8 cellular contexts compared by ENCODE assay signal in genomic region chr9:127450170-127450830, GRCh38. TPM values are rescaled to one million over a fixed set of nuclear protein-coding genes. Genes with fewer than 3 reads are reported as not detected.
DNase-seq lines count a peak whose midpoint lies in the region; ATAC-seq and TF ChIP-seq lines count a peak whose summit lies in the region.

No MANE protein-coding gene starts in this region.

- H3K4me1 ChIP-seq in foreskin keratinocyte (no peaks in the 10 kb centered on the region), parathyroid adenoma (no peaks in the 10 kb centered on the region)

- H3K9me3 Mint-ChIP-seq in activated B cell treated with CpG ODN at 0.5 μM for 24 hours = no peaks in the 10 kb centered on the region

- POLR2A ChIA-PET in activated B cell treated with CpG ODN at 0.5 μM for 24 hours (lab: Charles Lee) = interaction anchor here (0.7 to 2.9 kb wide), 33 partner anchors 8 to 1631 kb away, joined by 3 to 44 read pairs (median 6); partner anchors contain the start of genes DOLPP1, RALGPS1, SH2D3C and SLC2A8

- H3K36me3 ChIP-seq in H7 (replicated peaks; ENCODE audit: control insufficient read depth, insufficient read depth, low read length) (peaks cover 45% of the 10 kb centered on the region), parathyroid adenoma (ENCODE audit: control insufficient read depth, insufficient read depth, low read length) (no peaks in the 10 kb centered on the region)

- H3K9ac ChIP-seq in parathyroid adenoma = peak overlapping the region; percentile 21

- TF ChIP-seq CTCF in activated B cell treated with CpG ODN at 0.5 μM for 24 hours (IDR thresholded peaks at IDR 0.05) (no peak), foreskin keratinocyte (conservative IDR thresholded peaks at IDR 0.05) (no peak), parathyroid adenoma (IDR thresholded peaks at IDR 0.05) (no peak)

- H3K9me3 ChIP-seq in parathyroid adenoma (ENCODE audit: control insufficient read depth, low read length) = no peaks in the 10 kb centered on the region

- no peaks in the 10 kb centered on the region for H3K27me3 Mint-ChIP-seq in activated B cell treated with CpG ODN at 0.5 μM for 24 hours

- peak overlapping the region; percentile 99 for H3K4me3 ChIP-seq in H7 (ENCODE audit: insufficient read depth, low read depth, low read length)
- peak overlapping the region; percentile 98 for H3K4me3 ChIP-seq in parathyroid adenoma (ENCODE audit: low read depth, low read length)

- H3K79me2 ChIP-seq in parathyroid adenoma = no peaks in the 10 kb centered on the region

- CTCF ChIA-PET in activated B cell treated with CpG ODN at 0.5 μM for 24 hours (lab: Charles Lee) = interaction anchor here (1.1 to 1.6 kb wide), 2 partner anchors 225 to 234 kb away, joined by 3 to 4 read pairs; no protein-coding TSS in a partner anchor

- peak overlapping the region; percentile 82 for H3K4me2 ChIP-seq in parathyroid adenoma (ENCODE audit: low read length)

- H3K36me3 Mint-ChIP-seq in activated B cell treated with CpG ODN at 0.5 μM for 24 hours (ENCODE audit: low read depth) = peaks cover 67% of the 10 kb centered on the region

- H3K27ac ChIP-seq in foreskin keratinocyte (peak overlapping the region; percentile 91), parathyroid adenoma (peak overlapping the region; percentile 77)

- H3K27ac Mint-ChIP-seq in activated B cell treated with CpG ODN at 0.5 μM for 24 hours = peak overlapping the region; percentile 96

- H3K27me3 ChIP-seq in H7 (ENCODE audit: control insufficient read depth, insufficient read depth, low read length) (no peaks in the 10 kb centered on the region), foreskin keratinocyte (no peaks in the 10 kb centered on the region), parathyroid adenoma (ENCODE audit: control insufficient read depth, insufficient read depth, low read length) (no peaks in the 10 kb centered on the region)

- peak overlapping the region; percentile 96 for H3K4me3 Mint-ChIP-seq in activated B cell treated with CpG ODN at 0.5 μM for 24 hours

- peaks cover 61% of the 10 kb centered on the region for H3K4me1 Mint-ChIP-seq in activated B cell treated with CpG ODN at 0.5 μM for 24 hours

- ATAC-seq in activated B cell treated with CpG ODN at 0.5 μM for 24 hours (ENCODE audit: low read depth) (peak; percentile 1), foreskin keratinocyte (no peak), HG03521 (IDR thresholded peaks at IDR 0.05; ENCODE audit: unreplicated experiment) (no peak), HG02610 (IDR thresholded peaks at IDR 0.05; ENCODE audit: unreplicated experiment) (no peak)

- peak overlapping the region; percentile 92 for H2AFZ ChIP-seq in parathyroid adenoma

- DNase-seq in AG08396 (ENCODE audit: low spot score) = peak; percentile 42
- no peak for DNase-seq in H7
- DNase-seq in activated B cell treated with CpG ODN at 0.5 μM for 24 hours = no peak
- DNase-seq in foreskin keratinocyte = no peak
- DNase-seq in NCI-H1694 (lab: John Stamatoyannopoulos, UW) = no peak

- intact Hi-C loops in activated B cell treated with CpG ODN at 0.5 μM for 24 hours (cut with micrococcal nuclease) = loop anchor here (2.0 to 5.0 kb wide), 6 partner anchors 159 to 1432 kb away; partner anchors contain the start of genes KYAT1, LRRC8A, PTRH1 and SH2D3C

RNA-seq across cellular contexts. Expression of gene RPL12, which starts 0.9 kb away (rescaled TPM):
- 2,182 and 2,219 TPM in 2 replicates for total RNA-seq in H7 (2014; rRNA removed; shearing (Covaris generic))
- total RNA-seq in activated B cell treated with CpG ODN at 0.5 μM for 24 hours (2,278 and 2,307 TPM in 2 replicates), foreskin keratinocyte (2,227 and 2,321 TPM in 2 replicates)
- polyA plus RNA-seq in foreskin keratinocyte = 3,069 and 3,317 TPM in 2 replicates

RNA-seq across cellular contexts. Expression of gene LRSAM1, which starts 1.0 kb away (rescaled TPM):
- total RNA-seq in H7 (2014; rRNA removed; shearing (Covaris generic)) = 15.8 and 18.5 TPM in 2 replicates
- total RNA-seq in activated B cell treated with CpG ODN at 0.5 μM for 24 hours (19.4 and 23.9 TPM in 2 replicates), foreskin keratinocyte (9.8 and 11.0 TPM in 2 replicates)
- polyA plus RNA-seq in foreskin keratinocyte = 10.5 and 11.1 TPM in 2 replicates

RNA-seq across cellular contexts. Expression of gene ZNF79, which starts 26.1 kb away (rescaled TPM):
- 5.3 and 6.5 TPM in 2 replicates for total RNA-seq in H7 (2014; rRNA removed; shearing (Covaris generic))
- total RNA-seq in activated B cell treated with CpG ODN at 0.5 μM for 24 hours (13.5 and 14.0 TPM in 2 replicates), foreskin keratinocyte (8.5 and 9.8 TPM in 2 replicates)
- 3.0 and 4.7 TPM in 2 replicates for polyA plus RNA-seq in foreskin keratinocyte

RNA-seq across cellular contexts. Expression of gene SLC2A8, which starts 53.3 kb away (rescaled TPM):
- total RNA-seq in H7 (2014; rRNA removed; shearing (Covaris generic)) = 18.8 and 23.3 TPM in 2 replicates
- total RNA-seq in activated B cell treated with CpG ODN at 0.5 μM for 24 hours (13.4 and 17.1 TPM in 2 replicates), foreskin keratinocyte (13.2 and 14.3 TPM in 2 replicates)
- 14.4 and 18.1 TPM in 2 replicates for polyA plus RNA-seq in foreskin keratinocyte
